8 cellular contexts compared by ENCODE assay signal in the genomic region with DNA sequence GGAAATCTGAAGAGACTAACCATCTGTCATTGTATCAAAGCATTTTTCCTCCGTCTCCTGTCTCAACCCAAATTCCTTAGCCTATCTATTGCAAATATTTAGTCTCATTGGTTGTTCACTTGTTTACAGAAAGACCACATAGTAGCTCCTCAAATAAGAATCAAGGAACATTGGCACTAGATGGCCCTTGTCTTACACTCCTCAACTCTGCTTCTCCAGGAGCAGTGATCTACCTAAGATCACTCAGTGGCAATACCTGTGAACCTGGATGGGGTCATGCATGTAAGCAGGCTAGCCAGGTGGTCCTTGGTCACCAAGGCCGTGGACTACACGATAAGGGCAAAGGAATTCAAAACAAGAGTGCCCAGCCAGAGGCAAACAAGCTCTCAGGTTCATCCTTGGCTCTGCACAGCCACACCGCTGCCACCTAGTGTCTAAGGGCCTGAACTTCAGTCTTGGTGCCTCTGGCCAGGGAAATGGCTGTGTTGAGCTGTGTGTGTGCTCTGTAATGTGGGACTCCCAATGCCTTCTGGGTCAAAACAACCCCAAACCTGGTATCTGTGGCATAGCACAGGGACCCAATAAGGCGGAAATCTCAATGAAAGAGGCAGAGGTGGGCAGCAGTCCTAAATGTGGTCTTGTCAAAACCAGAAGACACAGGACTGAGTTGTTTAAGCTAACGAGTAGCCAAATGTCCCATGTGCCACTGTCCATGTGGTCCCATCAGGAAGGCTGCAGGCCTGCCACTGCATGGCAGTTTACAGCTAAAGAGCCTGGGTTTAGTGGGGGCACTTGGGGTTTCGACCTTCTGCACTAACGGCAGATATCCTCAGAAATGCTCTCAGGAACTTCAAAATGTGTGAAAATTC. TPM values are rescaled to one million over a fixed set of nuclear protein-coding genes. Genes with fewer than 3 reads are reported as not detected.
A peak's percentile ranks its signal among the peaks of the same experiment; 100 is the strongest.
DNase-seq lines count a peak whose midpoint lies in the region; ATAC-seq, FAIRE-seq and TF ChIP-seq lines count a peak whose summit lies in the region.

No MANE protein-coding gene starts in this region.

- H3K27ac ChIP-seq in breast epithelium (peak overlapping the region in 1 of 2 donors; percentile 79), kidney (ENCODE audit: low read depth in 2 of 2, low read length in 2 of 2) (no peak overlapping the region)

- H3K9me3 ChIP-seq in breast epithelium (no peaks in the 10 kb centered on the region), kidney (ENCODE audit: control insufficient read depth in 1 of 2, low read length in 2 of 2) (no peaks in the 10 kb centered on the region)

- peaks cover 6% of the 10 kb centered on the region for H3K36me3 ChIP-seq in BJ (ENCODE audit: control insufficient read depth, insufficient read depth, low read length)
- H3K36me3 ChIP-seq in breast epithelium: no peaks in the 10 kb centered on the region
- H3K36me3 ChIP-seq in kidney (ENCODE audit: control insufficient read depth in 1 of 2, insufficient read depth in 2 of 2, low read length in 2 of 2): peaks cover 2% of the 10 kb centered on the region in 2 donors

- POLR2A ChIA-PET in BJ (lab: Charles Lee): interaction anchor here (0.6 kb wide), 1 partner anchor 53 kb away, joined by 3 read pairs; no protein-coding TSS in a partner anchor

- no peak for FAIRE-seq in kidney (lab: Jason Lieb, UNC)

- no peak for TF ChIP-seq POLR2A in breast epithelium (IDR thresholded peaks at IDR 0.05)

- peak; percentile 80 for ATAC-seq in HG03280 (IDR thresholded peaks at IDR 0.05; ENCODE audit: unreplicated experiment)

- CTCF ChIA-PET in BJ (lab: Yijun Ruan, JAX): interaction anchor here (0.7 to 2.9 kb wide), 50 partner anchors 10 to 375 kb away, joined by 3 to 20 read pairs (median 4); a partner anchor contains a TSS

- H3K4me1 ChIP-seq in breast epithelium: no peaks in the 10 kb centered on the region
- H3K4me1 ChIP-seq in kidney (ENCODE audit: control insufficient read depth in 1 of 2, insufficient read depth in 1 of 2, low read depth in 1 of 2, low read length in 2 of 2): peaks cover 0 to 3% of the 10 kb centered on the region in 2 donors

- no peak overlapping the region for H3K4me3 ChIP-seq in BJ (ENCODE audit: low read depth, low read length)
- no peak overlapping the region for H3K4me3 ChIP-seq in WI38 (ENCODE audit: low read depth, low read length)
- no peak overlapping the region for H3K4me3 ChIP-seq in breast epithelium
- no peak overlapping the region for H3K4me3 ChIP-seq in kidney (ENCODE audit: low read length in 2 of 2)

- peak; percentile 96 for TF ChIP-seq CTCF in BJ (IDR thresholded peaks at IDR 0.05; ENCODE audit: insufficient read depth, low read depth, low read length)
- peak; percentile 97 for TF ChIP-seq CTCF in WI38 (IDR thresholded peaks at IDR 0.05; ENCODE audit: low read depth, low read length)
- peak; percentile 48 to 71 (median 61) for TF ChIP-seq CTCF in breast epithelium (IDR thresholded peaks at IDR 0.05)
- peak; percentile 82 for TF ChIP-seq CTCF in kidney (IDR thresholded peaks at IDR 0.05; ENCODE audit: borderline replicate concordance, extremely low read depth, insufficient read depth)

- DNase-seq in BJ (ENCODE audit: low read depth) (no peak), GM19238 (ENCODE audit: insufficient read length, low spot score) (peak; percentile 57), NCI-H2196 treated with DMSO at 0.1 percent for 48 hours (lab: John Stamatoyannopoulos, UW; ENCODE audit: unreplicated experiment) (peak; percentile 53), breast epithelium (ENCODE audit: low spot score in 2 of 2) (peak; percentile 39 to 73), kidney (peak; percentile 80)
- DNase-seq in stimulated activated CD4-positive, alpha-beta T cell treated with anti-CD3 and anti-CD28 coated beads, Interleukin-2, amount 100 ng/mL, for 24 hours: peak; percentile 73 to 75

- H3K27me3 ChIP-seq in BJ (ENCODE audit: control insufficient read depth, insufficient read depth, low read length) (no peaks in the 10 kb centered on the region), breast epithelium (no peaks in the 10 kb centered on the region)

- H3K9ac ChIP-seq in kidney (ENCODE audit: low read length in 2 of 2): no peak overlapping the region

- intact Hi-C loops in breast epithelium (cut with DNase I; ENCODE audit: low total_unique reads): no loop called here
- intact Hi-C loops in kidney (cut with DNase I): no loop called here

RNA-seq across cellular contexts. Expression of a gene that starts 54.5 kb away (rescaled TPM):
- polyA plus RNA-seq in BJ (2011; rRNA removed): 14.7 and 20.4 TPM in 2 replicates
- 33.5 and 34.2 TPM in 2 replicates for polyA minus RNA-seq in BJ (2011; rRNA and poly(A)+ RNA removed)
- 1 to 10 TPM; 2.8 to 5.6 (median 4.5) TPM for total RNA-seq in breast epithelium
- 4.2 TPM for total RNA-seq in kidney
- 1.4 TPM for polyA plus RNA-seq in kidney (ENCODE audit: insufficient read depth, low read depth, low replicate concordance)
